Comparison of ENCODE assay signal across 17 cellular contexts in the genomic region with DNA sequence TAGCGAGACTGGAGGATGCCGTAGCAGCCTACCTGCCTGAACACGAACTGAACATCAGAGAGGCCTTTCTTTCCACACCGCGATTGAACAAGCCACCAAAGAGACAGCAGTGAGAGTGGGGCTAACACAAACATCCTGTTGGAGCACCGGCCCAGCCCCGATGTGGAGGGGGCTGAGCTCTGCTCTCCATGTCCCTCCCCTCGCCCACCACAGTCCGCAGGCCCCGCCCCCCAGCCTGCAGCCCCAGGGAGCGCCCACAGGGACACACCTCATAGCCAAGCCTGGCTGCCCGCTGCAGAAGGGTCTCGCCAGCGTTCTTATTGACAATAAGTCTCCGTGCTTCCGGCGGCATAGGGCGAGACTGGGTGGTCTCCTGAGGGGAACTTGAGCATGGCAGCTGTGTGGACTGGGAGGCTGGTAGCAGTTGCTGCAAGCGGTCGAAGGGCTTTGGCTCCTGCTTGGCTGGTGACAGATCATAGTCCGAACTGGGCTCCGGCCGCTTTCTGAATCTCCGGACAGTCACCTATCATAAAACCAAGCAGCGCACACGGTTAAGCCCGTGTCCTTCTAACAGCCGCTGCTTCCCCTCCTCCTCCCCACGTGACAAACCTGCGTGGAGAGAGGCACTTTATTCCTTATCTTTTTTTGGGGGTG. TPM values are rescaled to one million over a fixed set of nuclear protein-coding genes. Genes with fewer than 3 reads are reported as not detected.
A peak's percentile ranks its signal among the peaks of the same experiment; 100 is the strongest.
DNase-seq lines count a peak whose midpoint lies in the region; ATAC-seq, FAIRE-seq and TF ChIP-seq lines count a peak whose summit lies in the region.
"Had no signal": no experiment of that assay in that cellular context is flagged by ENCODE, and none has a peak within 500 bp of the region (broad histone marks: within the 10 kb centered on the region; RNA-seq: fewer than 3 reads in every experiment).

No MANE protein-coding gene starts in this region.

- ATAC-seq in CD4-positive, CD25-positive, alpha-beta regulatory T cell (ENCODE audit: low read depth in 2 of 2), result no peak
- ATAC-seq in HG03432 (IDR thresholded peaks at IDR 0.05; ENCODE audit: unreplicated experiment), result no peak
- ATAC-seq: left ventricle myocardium superior, psoas muscle had no signal

- peak in 1 of 3 donors; percentile 39 for DNase-seq in CD4-positive, CD25-positive, alpha-beta regulatory T cell
- peak in 1 of 5 donors; percentile 23 for DNase-seq in CD4-positive, alpha-beta memory T cell
- DNase-seq in kidney (no peak), ovary (no peak)
- DNase-seq: activated naive CD4-positive, alpha-beta T cell treated with Interleukin-2 at 50 U/mL for 16 hours; DMS79; GM23248; left ventricle myocardium superior; naive B cell; NCI-H446; psoas muscle; SIG-M5 had no signal

- TF ChIP-seq POLR2A in ovary (IDR thresholded peaks at IDR 0.05), result no peak

- no peaks in the 10 kb centered on the region for H3K9me3 ChIP-seq in CD4-positive, CD25-positive, alpha-beta regulatory T cell (ENCODE audit: control insufficient read depth in 2 of 2, low read length in 2 of 2)
- H3K9me3 ChIP-seq in CD4-positive, alpha-beta memory T cell (ENCODE audit: control insufficient read depth in 1 of 2, low read length in 2 of 2), result no peaks in the 10 kb centered on the region
- H3K9me3 ChIP-seq in muscle layer of colon (ENCODE audit: low read length) (no peaks in the 10 kb centered on the region), kidney (ENCODE audit: control insufficient read depth in 1 of 2, low read length in 2 of 2) (no peaks in the 10 kb centered on the region), ovary (no peaks in the 10 kb centered on the region)
- H3K9me3 ChIP-seq: breast epithelium, psoas muscle had no signal

- H3K27ac Mint-ChIP-seq in CD4-positive, CD25-positive, alpha-beta regulatory T cell, result peak overlapping the region in 2 of 3 donors; percentile 43 to 87
- peak overlapping the region in 5 of 7 donors; percentile 27 to 77 (median 54) for H3K27ac Mint-ChIP-seq in CD4-positive, alpha-beta memory T cell
- peak overlapping the region; percentile 68 for H3K27ac Mint-ChIP-seq in activated naive CD8-positive, alpha-beta T cell

- TF ChIP-seq CTCF in kidney (IDR thresholded peaks at IDR 0.05; ENCODE audit: borderline replicate concordance, extremely low read depth, insufficient read depth) (no peak), ovary (IDR thresholded peaks at IDR 0.05) (no peak)

- H3K27me3 Mint-ChIP-seq in CD4-positive, CD25-positive, alpha-beta regulatory T cell, result no peaks in the 10 kb centered on the region
- no peaks in the 10 kb centered on the region for H3K27me3 Mint-ChIP-seq in CD4-positive, alpha-beta memory T cell
- H3K27me3 Mint-ChIP-seq in activated naive CD8-positive, alpha-beta T cell, result no peaks in the 10 kb centered on the region
- H3K27me3 Mint-ChIP-seq: naive B cell had no signal

- FAIRE-seq in kidney (lab: Jason Lieb, UNC), result no peak

- peaks cover 49% of the 10 kb centered on the region for H3K36me3 ChIP-seq in CD4-positive, CD25-positive, alpha-beta regulatory T cell (ENCODE audit: control insufficient read depth, insufficient read depth, low read length)
- peaks cover 40% of the 10 kb centered on the region for H3K36me3 ChIP-seq in CD4-positive, alpha-beta memory T cell (ENCODE audit: insufficient read depth, low read length)
- H3K36me3 ChIP-seq in muscle layer of colon (ENCODE audit: insufficient read depth, low read length) (peaks cover 14% of the 10 kb centered on the region), kidney (ENCODE audit: control insufficient read depth in 1 of 2, insufficient read depth in 2 of 2, low read length in 2 of 2) (peaks cover 6 to 17% of the 10 kb centered on the region in 2 donors), ovary (no peaks in the 10 kb centered on the region)
- H3K36me3 ChIP-seq: breast epithelium had no signal

- no peak for TF ChIP-seq EP300 in ovary (IDR thresholded peaks at IDR 0.05)

- H3K27me3 ChIP-seq in CD4-positive, CD25-positive, alpha-beta regulatory T cell (ENCODE audit: control insufficient read depth, insufficient read depth, low read length), result no peaks in the 10 kb centered on the region
- H3K27me3 ChIP-seq in CD4-positive, alpha-beta memory T cell (ENCODE audit: insufficient read depth, low read length), result no peaks in the 10 kb centered on the region
- H3K27me3 ChIP-seq in muscle layer of colon (ENCODE audit: control insufficient read depth in 1 of 2, insufficient read depth in 2 of 2, low read length in 2 of 2) (peaks cover 0 to 6% of the 10 kb centered on the region in 2 donors), ovary (no peaks in the 10 kb centered on the region)
- H3K27me3 ChIP-seq: BLaER1 treated with 17β-estradiol and CSF1 and Interleukin-3, amounts not matched to agents 10 nM and 100 nM had no signal

- WGBS in ovary, 3 donors, result 61 to 65% (median 65%) methylated on average over 30 of the region's 30 CpGs

- intact Hi-C loops in CD4-positive, alpha-beta memory T cell (cut with micrococcal nuclease), result no loop called here
- intact Hi-C loops in kidney (cut with DNase I), result no loop called here
- intact Hi-C loops in ovary (cut with DNase I), result no loop called here

- no peak overlapping the region for H3K27ac ChIP-seq in CD4-positive, CD25-positive, alpha-beta regulatory T cell (ENCODE audit: insufficient read depth, low read length, poor library complexity, severe bottlenecking)
- H3K27ac ChIP-seq in CD4-positive, alpha-beta memory T cell (ENCODE audit: low read depth, low read length), result no peak overlapping the region
- H3K27ac ChIP-seq in muscle layer of colon (ENCODE audit: low read depth, low read length) (peak overlapping the region; percentile 37), kidney (ENCODE audit: low read depth in 2 of 2, low read length in 2 of 2) (no peak overlapping the region), ovary (no peak overlapping the region)
- H3K27ac ChIP-seq: GM23248, psoas muscle had no signal

- no peak overlapping the region for H3K9ac ChIP-seq in muscle layer of colon (ENCODE audit: low read length)
- no peak overlapping the region for H3K9ac ChIP-seq in kidney (ENCODE audit: low read length in 2 of 2)
- H3K9ac ChIP-seq: BLaER1 treated with 17β-estradiol and CSF1 and Interleukin-3, amounts not matched to agents 10 nM and 100 nM; GM23248 had no signal

- H3K4me3 ChIP-seq in CD4-positive, CD25-positive, alpha-beta regulatory T cell (ENCODE audit: low read depth, low read length), result no peak overlapping the region
- H3K4me3 ChIP-seq in CD4-positive, alpha-beta memory T cell (ENCODE audit: low read length in 2 of 2), result no peak overlapping the region
- H3K4me3 ChIP-seq in muscle layer of colon (ENCODE audit: low read depth in 1 of 2, low read length in 2 of 2), result no peak overlapping the region
- no peak overlapping the region for H3K4me3 ChIP-seq in kidney (ENCODE audit: low read length in 2 of 2)
- H3K4me3 ChIP-seq in ovary, result no peak overlapping the region
- H3K4me3 ChIP-seq: BLaER1 treated with 17β-estradiol and CSF1 and Interleukin-3, amounts not matched to agents 10 nM and 100 nM; breast epithelium; GM23248; psoas muscle had no signal

- peaks cover 9 to 41% (median 18%) of the 10 kb centered on the region in 4 donors for H3K4me1 Mint-ChIP-seq in CD4-positive, CD25-positive, alpha-beta regulatory T cell
- H3K4me1 Mint-ChIP-seq in CD4-positive, alpha-beta memory T cell, result peaks cover 16 to 33% (median 19%) of the 10 kb centered on the region in 4 donors
- peaks cover 44% of the 10 kb centered on the region for H3K4me1 Mint-ChIP-seq in activated naive CD8-positive, alpha-beta T cell (ENCODE audit: low read depth)

- H3K36me3 Mint-ChIP-seq in CD4-positive, CD25-positive, alpha-beta regulatory T cell, result peaks cover 10% of the 10 kb centered on the region
- peaks cover 13 to 41% of the 10 kb centered on the region in 2 donors for H3K36me3 Mint-ChIP-seq in CD4-positive, alpha-beta memory T cell
- no peaks in the 10 kb centered on the region for H3K36me3 Mint-ChIP-seq in activated naive CD8-positive, alpha-beta T cell

- H3K4me3 Mint-ChIP-seq in CD4-positive, CD25-positive, alpha-beta regulatory T cell, result no peak overlapping the region
- peak overlapping the region in 1 of 8 donors; percentile 25 for H3K4me3 Mint-ChIP-seq in CD4-positive, alpha-beta memory T cell
- H3K4me3 Mint-ChIP-seq in activated naive CD8-positive, alpha-beta T cell, result peak overlapping the region; percentile 73

- peaks cover 22% of the 10 kb centered on the region for H3K4me1 ChIP-seq in CD4-positive, CD25-positive, alpha-beta regulatory T cell (ENCODE audit: control insufficient read depth, insufficient read depth, low read length, poor library complexity, severe bottlenecking)
- peaks cover 23% of the 10 kb centered on the region for H3K4me1 ChIP-seq in CD4-positive, alpha-beta memory T cell (ENCODE audit: insufficient read depth, low read length)
- peaks cover 5% of the 10 kb centered on the region for H3K4me1 ChIP-seq in muscle layer of colon (ENCODE audit: insufficient read depth, low read length)
- peaks cover 0 to 3% of the 10 kb centered on the region in 2 donors for H3K4me1 ChIP-seq in kidney (ENCODE audit: control insufficient read depth in 1 of 2, insufficient read depth in 1 of 2, low read depth in 1 of 2, low read length in 2 of 2)
- no peaks in the 10 kb centered on the region for H3K4me1 ChIP-seq in ovary (ENCODE audit: insufficient read depth)
- H3K4me1 ChIP-seq: breast epithelium, psoas muscle had no signal

- POLR2A ChIA-PET in CD4-positive, alpha-beta memory T cell (lab: Charles Lee; ENCODE audit: partially characterized antibody), result no interaction called here

- no peaks in the 10 kb centered on the region for H3K9me3 Mint-ChIP-seq in CD4-positive, CD25-positive, alpha-beta regulatory T cell
- no peaks in the 10 kb centered on the region for H3K9me3 Mint-ChIP-seq in CD4-positive, alpha-beta memory T cell
- H3K9me3 Mint-ChIP-seq in activated naive CD8-positive, alpha-beta T cell (ENCODE audit: low read depth), result no peaks in the 10 kb centered on the region

- CTCF ChIA-PET in CD4-positive, alpha-beta memory T cell (lab: Charles Lee; ENCODE audit: partially characterized antibody), result no interaction called here

RNA-seq across cellular contexts. Expression of a gene that starts 35.8 kb away (rescaled TPM):
- 38.0 TPM for total RNA-seq in CD4-positive, CD25-positive, alpha-beta regulatory T cell
- 1 to 10 TPM; 2.5 to 5.3 (median 3.2) TPM for polyA plus RNA-seq in CD4-positive, CD25-positive, alpha-beta regulatory T cell
- total RNA-seq in CD4-positive, alpha-beta memory T cell, result 10 to 100 TPM; 47.1 to 48.7 TPM
- 1 to 10 TPM; 1.9 to 7.0 TPM for polyA plus RNA-seq in CD4-positive, alpha-beta memory T cell
- 33.9 TPM for total RNA-seq in kidney
- 7.7 TPM for polyA plus RNA-seq in kidney (ENCODE audit: insufficient read depth, low read depth, low replicate concordance)
- total RNA-seq in ovary, result 10 to 100 TPM; 25.0 to 57.2 (median 43.2) TPM
- polyA plus RNA-seq in ovary, result 10 to 100 TPM; 17.7 to 22.0 TPM
